In the genomic region with DNA sequence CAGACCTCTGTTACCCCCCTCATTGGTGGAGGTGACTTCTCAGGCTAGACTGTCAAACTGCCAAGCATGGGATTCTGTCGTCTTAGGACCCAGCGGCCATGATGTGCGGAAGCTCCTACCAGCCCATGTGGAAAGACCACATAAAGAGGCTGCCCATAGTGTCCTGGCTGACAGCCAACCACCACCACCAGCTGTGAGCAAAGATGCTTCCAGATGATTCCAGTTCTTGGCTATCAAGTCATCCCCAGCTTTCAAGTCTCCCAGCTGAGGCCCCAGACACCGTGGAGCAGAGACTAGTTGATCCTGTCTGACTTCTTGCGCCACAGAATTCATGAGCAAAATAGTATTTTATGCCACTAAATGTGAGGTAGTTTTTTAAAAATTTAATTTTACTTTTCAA, we compare ENCODE assay signal across 1 cellular context.
A peak's percentile ranks its signal among the peaks of the same experiment; 100 is the strongest.
TF ChIP-seq lines count a peak whose summit lies in the region.

No MANE protein-coding gene starts in this region.

TF ChIP-seq in K562, 482 proteins besides CTCF, POLR2A, EP300 and RAD21:
- TF ChIP-seq PML (IDR thresholded peaks at IDR 0.05; ENCODE audit: low read length): no peak
- TF ChIP-seq ZNF707 (CRISPR knock-in tag; conservative IDR thresholded peaks at IDR 0.05): no peak
- TF ChIP-seq MAFG (tag; conservative IDR thresholded peaks at IDR 0.05): no peak
- TF ChIP-seq TAL1 (IDR thresholded peaks at IDR 0.05): peak; percentile 44
- no peak for TF ChIP-seq SRSF3 (IDR thresholded peaks at IDR 0.05; ENCODE audit: insufficient read depth, low read length)
- TF ChIP-seq PYGO2 (tag; IDR thresholded peaks at IDR 0.05): no peak
- TF ChIP-seq, protein P1, sequence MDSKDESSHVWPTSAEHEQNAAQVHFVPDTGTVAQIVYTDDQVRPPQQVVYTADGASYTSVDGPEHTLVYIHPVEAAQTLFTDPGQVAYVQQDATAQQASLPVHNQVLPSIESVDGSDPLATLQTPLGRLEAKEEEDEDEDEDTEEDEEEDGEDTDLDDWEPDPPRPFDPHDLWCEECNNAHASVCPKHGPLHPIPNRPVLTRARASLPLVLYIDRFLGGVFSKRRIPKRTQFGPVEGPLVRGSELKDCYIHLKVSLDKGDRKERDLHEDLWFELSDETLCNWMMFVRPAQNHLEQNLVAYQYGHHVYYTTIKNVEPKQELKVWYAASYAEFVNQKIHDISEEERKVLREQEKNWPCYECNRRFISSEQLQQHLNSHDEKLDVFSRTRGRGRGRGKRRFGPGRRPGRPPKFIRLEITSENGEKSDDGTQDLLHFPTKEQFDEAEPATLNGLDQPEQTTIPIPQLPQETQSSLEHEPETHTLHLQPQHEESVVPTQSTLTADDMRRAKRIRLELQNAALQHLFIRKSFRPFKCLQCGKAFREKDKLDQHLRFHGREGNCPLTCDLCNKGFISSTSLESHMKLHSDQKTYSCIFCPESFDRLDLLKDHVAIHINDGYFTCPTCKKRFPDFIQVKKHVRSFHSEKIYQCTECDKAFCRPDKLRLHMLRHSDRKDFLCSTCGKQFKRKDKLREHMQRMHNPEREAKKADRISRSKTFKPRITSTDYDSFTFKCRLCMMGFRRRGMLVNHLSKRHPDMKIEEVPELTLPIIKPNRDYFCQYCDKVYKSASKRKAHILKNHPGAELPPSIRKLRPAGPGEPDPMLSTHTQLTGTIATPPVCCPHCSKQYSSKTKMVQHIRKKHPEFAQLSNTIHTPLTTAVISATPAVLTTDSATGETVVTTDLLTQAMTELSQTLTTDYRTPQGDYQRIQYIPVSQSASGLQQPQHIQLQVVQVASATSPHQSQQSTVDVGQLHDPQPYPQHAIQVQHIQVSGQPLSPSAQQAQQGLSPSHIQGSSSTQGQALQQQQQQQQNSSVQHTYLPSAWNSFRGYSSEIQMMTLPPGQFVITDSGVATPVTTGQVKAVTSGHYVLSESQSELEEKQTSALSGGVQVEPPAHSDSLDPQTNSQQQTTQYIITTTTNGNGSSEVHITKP (IDR thresholded peaks at IDR 0.05; ENCODE audit: partially characterized antibody): no peak
- TF ChIP-seq NFIC (IDR thresholded peaks at IDR 0.05): peak; percentile 74
- TF ChIP-seq HDAC8 (tag; IDR thresholded peaks at IDR 0.05): no peak
- TF ChIP-seq TCF15 (CRISPR knock-in tag; IDR thresholded peaks at IDR 0.05): no peak
- no peak for TF ChIP-seq NFXL1 (CRISPR knock-in tag; IDR thresholded peaks at IDR 0.05)
- TF ChIP-seq MAFK (IDR thresholded peaks at IDR 0.05; ENCODE audit: low read length): no peak
- no peak for TF ChIP-seq RNF2 (IDR thresholded peaks at IDR 0.05)
- TF ChIP-seq PTBP1 (IDR thresholded peaks at IDR 0.05; ENCODE audit: low read depth, low read length): no peak
- no peak for TF ChIP-seq SAFB (IDR thresholded peaks at IDR 0.05; ENCODE audit: borderline replicate concordance, low read depth, low read length)
- no peak for TF ChIP-seq ZKSCAN8 (CRISPR knock-in tag; IDR thresholded peaks at IDR 0.05)
- TF ChIP-seq, protein P2, sequence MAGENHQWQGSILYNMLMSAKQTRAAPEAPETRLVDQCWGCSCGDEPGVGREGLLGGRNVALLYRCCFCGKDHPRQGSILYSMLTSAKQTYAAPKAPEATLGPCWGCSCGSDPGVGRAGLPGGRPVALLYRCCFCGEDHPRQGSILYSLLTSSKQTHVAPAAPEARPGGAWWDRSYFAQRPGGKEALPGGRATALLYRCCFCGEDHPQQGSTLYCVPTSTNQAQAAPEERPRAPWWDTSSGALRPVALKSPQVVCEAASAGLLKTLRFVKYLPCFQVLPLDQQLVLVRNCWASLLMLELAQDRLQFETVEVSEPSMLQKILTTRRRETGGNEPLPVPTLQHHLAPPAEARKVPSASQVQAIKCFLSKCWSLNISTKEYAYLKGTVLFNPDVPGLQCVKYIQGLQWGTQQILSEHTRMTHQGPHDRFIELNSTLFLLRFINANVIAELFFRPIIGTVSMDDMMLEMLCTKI (IDR thresholded peaks at IDR 0.05; ENCODE audit: partially characterized antibody): no peak
- TF ChIP-seq TFAP4 (CRISPR knock-in tag; IDR thresholded peaks at IDR 0.05; ENCODE audit: borderline replicate concordance): peak; percentile 42; the same call in 1 of the 2 replicates
- no peak for TF ChIP-seq GATAD2B (IDR thresholded peaks at IDR 0.05; ENCODE audit: borderline replicate concordance)
- no peak for TF ChIP-seq ZNF41 (CRISPR knock-in tag; conservative IDR thresholded peaks at IDR 0.05)
- TF ChIP-seq WHSC1 (IDR thresholded peaks at IDR 0.05; ENCODE audit: low read length): no peak
- no peak for TF ChIP-seq DMBX1 (CRISPR knock-in tag; IDR thresholded peaks at IDR 0.05; ENCODE audit: borderline replicate concordance)
- TF ChIP-seq ESRRA (IDR thresholded peaks at IDR 0.05; ENCODE audit: borderline replicate concordance, low read depth): no peak
- TF ChIP-seq ZNF507 (tag; conservative IDR thresholded peaks at IDR 0.05): no peak
- TF ChIP-seq MXI1 (IDR thresholded peaks at IDR 0.05; ENCODE audit: low read depth, low read length): no peak
- TF ChIP-seq EZH2 (IDR thresholded peaks at IDR 0.05; ENCODE audit: borderline replicate concordance, low read depth, low read length): no peak
- TF ChIP-seq CBFA2T3 (IDR thresholded peaks at IDR 0.05): peak; percentile 62
- no peak for TF ChIP-seq RBFOX2 (IDR thresholded peaks at IDR 0.05; ENCODE audit: low read depth, low read length)
- no peak for TF ChIP-seq HMGN3 (IDR thresholded peaks at IDR 0.05; ENCODE audit: borderline replicate concordance, extremely low read depth, insufficient read length, low read depth, low read length)
- 0 out of 2 replicates have a peak, but pooled peaks have one; percentile 11 for TF ChIP-seq KLF16 (IDR thresholded peaks at IDR 0.05)
- TF ChIP-seq, protein P3, sequence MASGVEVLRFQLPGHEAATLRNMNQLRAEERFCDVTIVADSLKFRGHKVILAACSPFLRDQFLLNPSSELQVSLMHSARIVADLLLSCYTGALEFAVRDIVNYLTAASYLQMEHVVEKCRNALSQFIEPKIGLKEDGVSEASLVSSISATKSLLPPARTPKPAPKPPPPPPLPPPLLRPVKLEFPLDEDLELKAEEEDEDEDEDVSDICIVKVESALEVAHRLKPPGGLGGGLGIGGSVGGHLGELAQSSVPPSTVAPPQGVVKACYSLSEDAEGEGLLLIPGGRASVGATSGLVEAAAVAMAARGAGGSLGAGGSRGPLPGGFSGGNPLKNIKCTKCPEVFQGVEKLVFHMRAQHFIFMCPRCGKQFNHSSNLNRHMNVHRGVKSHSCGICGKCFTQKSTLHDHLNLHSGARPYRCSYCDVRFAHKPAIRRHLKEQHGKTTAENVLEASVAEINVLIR (CRISPR knock-in tag; IDR thresholded peaks at IDR 0.05): no peak
- TF ChIP-seq ZBTB34 (CRISPR knock-in tag; IDR thresholded peaks at IDR 0.05): no peak
- TF ChIP-seq CBFA2T2 (conservative IDR thresholded peaks at IDR 0.05): peak; percentile 34; the same call in 1 of the 2 replicates
- TF ChIP-seq SMAD4 (CRISPR knock-in tag; conservative IDR thresholded peaks at IDR 0.05): no peak
- TF ChIP-seq TCF3 (CRISPR knock-in tag; IDR thresholded peaks at IDR 0.05): peak; percentile 30
- TF ChIP-seq HCFC1 (IDR thresholded peaks at IDR 0.05; ENCODE audit: low read depth, low read length): no peak
- no peak for TF ChIP-seq SMAD2 (IDR thresholded peaks at IDR 0.05; ENCODE audit: low read depth, low read length)
- peak; percentile 35; the same call in 1 of the 2 replicates for TF ChIP-seq TEAD4 (IDR thresholded peaks at IDR 0.05; ENCODE audit: low read length)
- TF ChIP-seq TEAD4 (CRISPR knock-in tag; IDR thresholded peaks at IDR 0.05; ENCODE audit: borderline replicate concordance): no peak
- no peak for TF ChIP-seq HLTF (IDR thresholded peaks at IDR 0.05)
TF ChIP-seq in K562: peak in this region for 8.
